ENCODE assay signal across 29 cellular contexts in the genomic region with DNA sequence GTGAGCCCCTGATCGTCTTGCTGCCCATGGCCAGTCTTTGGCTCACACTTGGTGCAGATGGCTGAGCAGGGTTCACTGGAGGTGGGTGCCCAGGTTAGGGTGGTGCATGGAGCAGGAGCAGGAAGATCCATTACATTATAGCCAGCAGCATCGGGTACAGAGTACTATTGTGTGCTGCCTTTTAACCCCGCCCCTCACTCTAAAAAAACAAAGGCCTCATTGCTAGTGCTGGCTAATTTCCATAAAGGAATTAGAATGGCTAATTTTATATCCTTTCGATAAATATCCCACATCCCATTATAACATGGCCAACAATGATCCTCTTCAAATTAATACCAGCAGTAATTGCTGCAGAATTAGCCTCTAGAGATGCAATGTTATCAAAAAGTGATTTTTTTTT.
DNase-seq lines count a peak whose midpoint lies in the region; ATAC-seq lines count a peak whose summit lies in the region.
"Had no signal": no experiment of that assay in that cellular context is flagged by ENCODE, and none has a peak within 500 bp of the region (broad histone marks: within the 10 kb centered on the region; RNA-seq: fewer than 3 reads in every experiment).

No MANE protein-coding gene starts in this region.

- no peaks in the 10 kb centered on the region for H3K27me3 ChIP-seq in BLaER1
- H3K27me3 ChIP-seq: esophagus squamous epithelium, gastroesophageal sphincter, SJCRH30, upper lobe of right lung had no signal

- DNase-seq in medulla oblongata (ENCODE audit: extremely low spot score) (peak; percentile 70), LoVo (ENCODE audit: low spot score) (no peak), NCI-H774 (lab: John Stamatoyannopoulos, UW) (no peak), NCI-H187 treated with DMSO at 0.1 percent for 48 hours (lab: John Stamatoyannopoulos, UW) (no peak)
- DNase-seq in activated CD4-positive, alpha-beta T cell treated with anti-CD3 and anti-CD28 coated beads for 48 hours, result no peak
- DNase-seq: activated CD4-positive, alpha-beta T cell treated with anti-CD3 and anti-CD28 coated beads, Interleukin-2, amount 50 U/mL, for 1 hour; activated effector memory CD4-positive, alpha-beta T cell treated with Interleukin-2 at 50 U/mL for 16 hours; activated naive CD8-positive, alpha-beta T cell treated with anti-CD3 and anti-CD28 coated beads, Interleukin-2, amount 50 U/mL, for 24 hours; esophagus squamous epithelium; HFFc6; kidney glomerular epithelial cell; mesendoderm; NCI-H1105 treated with DMSO at 0.1 percent for 48 hours; NCI-H2081 treated with DMSO at 0.1 percent for 48 hours; NCI-H446; NK-92 treated with Interleukin-12 subunit alpha and Interleukin-12 subunit beta, amount 100 ng/mL, for 24 hours; occipital lobe; right cardiac atrium; SJCRH30; stimulated activated naive CD8-positive, alpha-beta T cell treated with anti-CD3 and anti-CD28 coated beads, Interleukin-15, amount 100 ng/mL, for 72 hours; upper lobe of right lung had no signal

- no peaks in the 10 kb centered on the region for H4K20me1 ChIP-seq in BLaER1

- H3K27ac ChIP-seq in BLaER1 (no peak overlapping the region), angular gyrus (ENCODE audit: low read depth, low read length) (peak overlapping the region; percentile 93)
- H3K27ac ChIP-seq: C4-2B, esophagus squamous epithelium, gastroesophageal sphincter, HL-60, SJCRH30, upper lobe of right lung had no signal

- H3K4me1 ChIP-seq in BLaER1, result peaks cover 22% of the 10 kb centered on the region
- H3K4me1 ChIP-seq: esophagus squamous epithelium, gastroesophageal sphincter, SJCRH30, upper lobe of right lung had no signal

- no peaks in the 10 kb centered on the region for H3K36me3 ChIP-seq in BLaER1
- H3K36me3 ChIP-seq: esophagus squamous epithelium, gastroesophageal sphincter, SJCRH30, upper lobe of right lung had no signal

- H3K4me2 ChIP-seq in BLaER1, result peak overlapping the region; percentile 18

- H3K4me3 ChIP-seq in BLaER1, result no peak overlapping the region
- H3K4me3 ChIP-seq: esophagus squamous epithelium, gastroesophageal sphincter, SJCRH30, upper lobe of right lung had no signal

- no peaks in the 10 kb centered on the region for H3K9me3 ChIP-seq in BLaER1
- H3K9me3 ChIP-seq: esophagus squamous epithelium, gastroesophageal sphincter, SJCRH30, upper lobe of right lung had no signal

- no peak overlapping the region for H3K9ac ChIP-seq in BLaER1

- ATAC-seq in GM18868 (IDR thresholded peaks at IDR 0.05; ENCODE audit: unreplicated experiment), result peak; percentile 3
- ATAC-seq: gastroesophageal sphincter; naive thymus-derived CD4-positive, alpha-beta T cell; Panc1; right cardiac atrium; upper lobe of right lung had no signal
